In the genomic region with DNA sequence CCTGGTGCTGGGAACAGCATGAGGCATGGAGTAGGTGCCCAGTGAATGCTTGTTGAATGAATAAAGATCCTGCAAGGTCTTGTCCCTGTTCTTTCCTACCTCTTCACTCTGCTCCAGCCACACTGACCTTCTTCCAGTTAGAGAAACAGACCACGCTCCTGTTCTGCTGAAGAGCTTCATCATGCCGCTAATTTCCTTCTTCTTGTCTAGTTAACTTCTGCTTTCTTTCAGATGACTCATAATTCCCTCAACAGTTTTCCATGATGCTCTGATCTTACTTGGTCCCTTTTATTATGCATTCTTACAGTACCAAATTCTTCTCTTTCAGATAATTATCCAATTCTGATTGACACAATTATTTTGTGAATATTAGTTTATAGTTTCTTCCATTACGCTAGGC, we compare ENCODE assay signal across 17 cellular contexts. TPM values are rescaled to one million over a fixed set of nuclear protein-coding genes. Genes with fewer than 3 reads are reported as not detected.
"Had no signal": no experiment of that assay in that cellular context is flagged by ENCODE, and none has a peak within 500 bp of the region (broad histone marks: within the 10 kb centered on the region; RNA-seq: fewer than 3 reads in every experiment).

No MANE protein-coding gene starts in this region.

- H3K36me3 Mint-ChIP-seq: type B pancreatic cell had no signal

- ATAC-seq: activated T-cell treated with anti-CD3 and anti-CD28 coated beads, Interleukin-2, amount 50 U/mL, for 4 hours; body of pancreas; effector memory CD8-positive, alpha-beta T cell; left cardiac atrium; naive thymus-derived CD4-positive, alpha-beta T cell; right cardiac atrium had no signal

- H3K27ac Mint-ChIP-seq: activated CD4-positive, alpha-beta T cell treated with anti-CD3 and anti-CD28 coated beads, Interleukin-2, amount 10 ng/mL, durations not matched to agents 7 days and 5 days; activated naive CD4-positive, alpha-beta T cell treated with anti-CD3 and anti-CD28 coated beads for 36 hours; effector memory CD8-positive, alpha-beta T cell; naive thymus-derived CD4-positive, alpha-beta T cell; type B pancreatic cell had no signal

- H3K9me3 Mint-ChIP-seq: activated CD4-positive, alpha-beta T cell treated with anti-CD3 and anti-CD28 coated beads, Interleukin-2, amount 10 ng/mL, durations not matched to agents 7 days and 5 days; activated T-cell treated with anti-CD3 and anti-CD28 coated beads, Interleukin-2, amount 50 U/mL, for 4 hours; effector memory CD8-positive, alpha-beta T cell; type B pancreatic cell had no signal

- DNase-seq: activated CD4-positive, alpha-beta T cell treated with anti-CD3 and anti-CD28 coated beads, Interleukin-2, amount 10 ng/mL, durations not matched to agents 7 days and 5 days; activated CD8-positive, alpha-beta memory T cell treated with anti-CD3 and anti-CD28 coated beads, Interleukin-2, amount 50 U/mL, for 4 hours; activated naive CD4-positive, alpha-beta T cell treated with anti-CD3 and anti-CD28 coated beads for 36 hours; activated T-cell treated with anti-CD3 and anti-CD28 coated beads, Interleukin-2, amount 50 U/mL, for 4 hours; body of pancreas; caudate nucleus; effector memory CD8-positive, alpha-beta T cell; left cardiac atrium; mesenchymal stem cell; naive thymus-derived CD4-positive, alpha-beta T cell; right cardiac atrium; stimulated activated CD4-positive, alpha-beta T cell treated with anti-CD3 and anti-CD28 coated beads, Interleukin-2, amount 100 ng/mL, for 24 hours; testis had no signal

- H3K4me1 Mint-ChIP-seq: activated CD4-positive, alpha-beta T cell treated with anti-CD3 and anti-CD28 coated beads, Interleukin-2, amount 10 ng/mL, durations not matched to agents 7 days and 5 days; naive thymus-derived CD4-positive, alpha-beta T cell had no signal

- H3K4me3 Mint-ChIP-seq: activated CD4-positive, alpha-beta T cell treated with anti-CD3 and anti-CD28 coated beads, Interleukin-2, amount 10 ng/mL, durations not matched to agents 7 days and 5 days; activated naive CD4-positive, alpha-beta T cell treated with anti-CD3 and anti-CD28 coated beads for 36 hours; activated T-cell treated with anti-CD3 and anti-CD28 coated beads, Interleukin-2, amount 50 U/mL, for 4 hours; effector memory CD8-positive, alpha-beta T cell; naive thymus-derived CD4-positive, alpha-beta T cell; type B pancreatic cell had no signal

RNA-seq across cellular contexts. Expression of gene C1QL3, which starts 59.5 kb away (rescaled TPM):
- total RNA-seq: activated T-cell treated with anti-CD3 and anti-CD28 coated beads, Interleukin-2, amount 50 U/mL, for 4 hours; body of pancreas; fibroblast of villous mesenchyme; left cardiac atrium; naive thymus-derived CD4-positive, alpha-beta T cell; osteocyte; skeletal muscle tissue had no signal
